In the genomic region with DNA sequence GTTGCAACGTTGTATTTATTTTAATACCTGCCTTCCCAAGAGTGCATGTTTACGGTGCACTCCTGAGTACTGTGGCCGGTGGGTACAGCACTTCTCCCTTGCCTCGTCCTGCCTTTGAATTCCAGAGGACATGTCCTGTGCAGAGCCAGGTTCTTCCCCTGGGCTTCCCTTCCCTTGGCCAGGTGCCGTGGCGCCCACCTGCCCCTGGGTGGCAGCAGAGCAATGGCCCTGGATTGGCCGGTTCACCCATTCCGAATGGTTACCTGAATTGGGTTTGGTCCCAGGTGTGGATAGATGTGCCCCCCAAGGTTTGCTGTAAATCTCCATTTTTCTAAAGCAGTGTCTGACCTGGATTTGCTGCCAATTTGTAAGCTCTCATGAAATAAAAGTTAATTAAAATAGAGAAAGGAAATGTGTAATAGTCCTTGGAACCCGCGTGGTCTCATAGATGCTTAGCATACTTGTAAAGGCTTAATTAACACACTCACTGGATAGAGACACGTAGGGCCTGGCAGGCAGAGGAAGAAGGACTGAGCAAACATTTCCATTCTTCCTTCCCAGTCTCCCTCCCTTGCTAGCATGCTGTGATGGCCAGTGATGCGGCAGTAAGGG, we compare ENCODE assay signal across 9 cellular contexts. TPM values are rescaled to one million over a fixed set of nuclear protein-coding genes. Genes with fewer than 3 reads are reported as not detected.
DNase-seq lines count a peak whose midpoint lies in the region; ATAC-seq and TF ChIP-seq lines count a peak whose summit lies in the region.
"Had no signal": no experiment of that assay in that cellular context is flagged by ENCODE, and none has a peak within 500 bp of the region (broad histone marks: within the 10 kb centered on the region; RNA-seq: fewer than 3 reads in every experiment).

No MANE protein-coding gene starts in this region.

- TF ChIP-seq CTCF in fibroblast of lung (conservative IDR thresholded peaks at IDR 0.05 in 1 of 2, IDR thresholded peaks at IDR 0.05 in 1 of 2; ENCODE audit: low read depth in 1 of 2, low read length in 2 of 2) (peak; percentile 29 to 57), thyroid gland (IDR thresholded peaks at IDR 0.05) (peak in 5 of 6 experiments; percentile 35 to 67 (median 52))

- H3K9me3 ChIP-seq in fibroblast of lung (ENCODE audit: control insufficient read depth, insufficient read depth, low read depth, low read length): no peaks in the 10 kb centered on the region
- no peaks in the 10 kb centered on the region for H3K9me3 ChIP-seq in thyroid gland

- peak; percentile 57 for DNase-seq in activated CD8-positive, alpha-beta memory T cell treated with anti-CD3 and anti-CD28 coated beads, Interleukin-2, amount 50 U/mL, for 48 hours
- no peak for DNase-seq in activated CD8-positive, alpha-beta memory T cell treated with anti-CD3 and anti-CD28 coated beads, Interleukin-2, amount 10 ng/mL, durations not matched to agents 7 days and 5 days
- DNase-seq in NCI-H345 treated with DMSO at 0.1 percent for 48 hours (lab: John Stamatoyannopoulos, UW; ENCODE audit: unreplicated experiment): peak; percentile 3
- DNase-seq in fibroblast of lung (ENCODE audit: low read depth in 2 of 2): no peak
- DNase-seq in thyroid gland: peak; percentile 34 to 45
- DNase-seq in amniotic stem cell (lab: John Stamatoyannopoulos, UW): no peak
- DNase-seq in retina: no peak

- H3K27me3 Mint-ChIP-seq in activated CD8-positive, alpha-beta memory T cell treated with anti-CD3 and anti-CD28 coated beads, Interleukin-2, amount 10 ng/mL, durations not matched to agents 7 days and 5 days: no peaks in the 10 kb centered on the region

- H3K27me3 ChIP-seq in fibroblast of lung (ENCODE audit: control insufficient read depth, insufficient read depth, low read length) (no peaks in the 10 kb centered on the region), thyroid gland (no peaks in the 10 kb centered on the region)

- H3K9ac ChIP-seq in fibroblast of lung (ENCODE audit: insufficient read depth, low read length): no peak overlapping the region

- no peak overlapping the region for H3K4me3 Mint-ChIP-seq in activated CD8-positive, alpha-beta memory T cell treated with anti-CD3 and anti-CD28 coated beads, Interleukin-2, amount 10 ng/mL, durations not matched to agents 7 days and 5 days

- 70 to 83% methylated on average over 12 of the region's 12 CpGs for WGBS in thyroid gland, 2 donors

- intact Hi-C loops in thyroid gland (cut with DNase I): loop anchor here (10.0 kb wide), 1 partner anchor 166 kb away; no protein-coding TSS in a partner anchor

- H3K36me3 ChIP-seq in fibroblast of lung (ENCODE audit: control insufficient read depth, insufficient read depth, low read length) (no peaks in the 10 kb centered on the region), thyroid gland (no peaks in the 10 kb centered on the region)

- H3K4me1 Mint-ChIP-seq in activated CD8-positive, alpha-beta memory T cell treated with anti-CD3 and anti-CD28 coated beads, Interleukin-2, amount 10 ng/mL, durations not matched to agents 7 days and 5 days: no peaks in the 10 kb centered on the region

- H2AFZ ChIP-seq in fibroblast of lung (ENCODE audit: low read length): no peak overlapping the region

- CTCF ChIA-PET in activated CD8-positive, alpha-beta memory T cell treated with anti-CD3 and anti-CD28 coated beads, Interleukin-2, amount 10 ng/mL, durations not matched to agents 7 days and 5 days (lab: Charles Lee): no interaction called here

- H3K4me1 ChIP-seq in fibroblast of lung (ENCODE audit: control insufficient read depth, extremely low read depth, insufficient read depth, low read length) (no peaks in the 10 kb centered on the region), thyroid gland (no peaks in the 10 kb centered on the region)

- H3K9me3 Mint-ChIP-seq in activated CD8-positive, alpha-beta memory T cell treated with anti-CD3 and anti-CD28 coated beads, Interleukin-2, amount 10 ng/mL, durations not matched to agents 7 days and 5 days (ENCODE audit: low read depth): peaks cover 2% of the 10 kb centered on the region

- H3K27ac Mint-ChIP-seq in activated CD8-positive, alpha-beta memory T cell treated with anti-CD3 and anti-CD28 coated beads, Interleukin-2, amount 10 ng/mL, durations not matched to agents 7 days and 5 days: no peak overlapping the region

- H4K20me1 ChIP-seq in fibroblast of lung (ENCODE audit: control insufficient read depth, extremely low read depth, insufficient read depth, low read length): no peaks in the 10 kb centered on the region

- no peak for ATAC-seq in activated CD8-positive, alpha-beta memory T cell treated with anti-CD3 and anti-CD28 coated beads, Interleukin-2, amount 10 ng/mL, durations not matched to agents 7 days and 5 days
- no peak for ATAC-seq in GM19397 (IDR thresholded peaks at IDR 0.05; ENCODE audit: unreplicated experiment)

- no peak overlapping the region for H3K4me2 ChIP-seq in fibroblast of lung (ENCODE audit: extremely low read depth, insufficient read depth, low read length)

- no peak for TF ChIP-seq POLR2A in thyroid gland (IDR thresholded peaks at IDR 0.05)

- H3K4me3 ChIP-seq in fibroblast of lung (replicated peaks in 1 of 4; ENCODE audit: control extremely low read depth in 1 of 4, insufficient read depth in 1 of 4, low read depth in 3 of 4, low read length in 4 of 4) (no peak overlapping the region), thyroid gland (replicated peaks in 1 of 3) (no peak overlapping the region)

- no peak overlapping the region for H3K27ac ChIP-seq in fibroblast of lung (ENCODE audit: insufficient read depth, low read length)
- H3K27ac ChIP-seq in thyroid gland: no peak overlapping the region
- H3K27ac ChIP-seq: epithelial cell of prostate had no signal

- H3K36me3 Mint-ChIP-seq in activated CD8-positive, alpha-beta memory T cell treated with anti-CD3 and anti-CD28 coated beads, Interleukin-2, amount 10 ng/mL, durations not matched to agents 7 days and 5 days: peaks cover 8% of the 10 kb centered on the region

- H3K79me2 ChIP-seq in fibroblast of lung (ENCODE audit: control insufficient read depth, insufficient read depth, low read length): no peaks in the 10 kb centered on the region

RNA-seq across cellular contexts. Expression of gene DTD1, which starts 40.6 kb away (rescaled TPM):
- 10 to 100 TPM; 31.9 to 33.5 TPM for total RNA-seq in activated CD8-positive, alpha-beta memory T cell treated with anti-CD3 and anti-CD28 coated beads, Interleukin-2, amount 10 ng/mL, durations not matched to agents 7 days and 5 days
- total RNA-seq in fibroblast of lung (50.8 and 71.0 TPM in 2 replicates), thyroid gland (10 to 100 TPM; 42.7 to 57.6 (median 52.4) TPM)
- polyA plus RNA-seq in fibroblast of lung: 60.8 and 102 TPM in 2 replicates
- polyA plus RNA-seq in fibroblast of lung (2012): 62.0 and 96.6 TPM in 2 replicates
- 21.9 and 30.3 TPM in 2 replicates for polyA minus RNA-seq in fibroblast of lung (ENCODE audit: low replicate concordance)

Comparison
In these comparisons a context has a peak if more than half of its experiments do, and no peak if none do; other contexts are left out.
1. DNase-seq: peak in activated CD8-positive, alpha-beta memory T cell treated with anti-CD3 and anti-CD28 coated beads, Interleukin-2, amount 50 U/mL, for 48 hours (single experiment), NCI-H345 treated with DMSO at 0.1 percent for 48 hours (single experiment) and thyroid gland (2 of 2); none in activated CD8-positive, alpha-beta memory T cell treated with anti-CD3 and anti-CD28 coated beads, Interleukin-2, amount 10 ng/mL, durations not matched to agents 7 days and 5 days (single experiment), fibroblast of lung (0 of 2), amniotic stem cell (single experiment) and retina (single experiment).